ENCODE assay signal across 14 cellular contexts in genomic region chr1:226784081-226785049, GRCh38. TPM values are rescaled to one million over a fixed set of nuclear protein-coding genes. Genes with fewer than 3 reads are reported as not detected.
DNase-seq lines count a peak whose midpoint lies in the region; ATAC-seq and TF ChIP-seq lines count a peak whose summit lies in the region.
"Had no signal": no experiment of that assay in that cellular context is flagged by ENCODE, and none has a peak within 500 bp of the region (broad histone marks: within the 10 kb centered on the region; RNA-seq: fewer than 3 reads in every experiment).

No MANE protein-coding gene starts in this region.

- no peak overlapping the region for H2AK5ac ChIP-seq in mesendoderm (ENCODE audit: low read length)

- H2BK15ac ChIP-seq in mesendoderm (replicated peaks; ENCODE audit: low read depth), result no peak overlapping the region

- peaks cover 43% of the 10 kb centered on the region for H3K4me1 ChIP-seq in SJCRH30
- no peaks in the 10 kb centered on the region for H3K4me1 ChIP-seq in upper lobe of right lung
- peaks cover 3% of the 10 kb centered on the region for H3K4me1 ChIP-seq in mesendoderm (ENCODE audit: control insufficient read depth, low read depth, low read length)
- H3K4me1 ChIP-seq: pancreas had no signal

- intact Hi-C loops in upper lobe of right lung (cut with DNase I), result no loop called here

- H3K4me3 ChIP-seq in SJCRH30 (peak overlapping the region; percentile 5), fibroblast of pulmonary artery (replicated peaks; ENCODE audit: low read depth, low read length) (no peak overlapping the region), upper lobe of right lung (no peak overlapping the region), mesendoderm (ENCODE audit: low read length) (no peak overlapping the region)
- H3K4me3 ChIP-seq: pancreas had no signal

- no peak overlapping the region for H3K4me2 ChIP-seq in mesendoderm (ENCODE audit: low read length)

- TF ChIP-seq CTCF in fibroblast of pulmonary artery (IDR thresholded peaks at IDR 0.05; ENCODE audit: low read length, missing control alignments) (no peak), upper lobe of right lung (IDR thresholded peaks at IDR 0.05) (no peak)

- H3K9me3 ChIP-seq in SJCRH30 (replicated peaks), result no peaks in the 10 kb centered on the region
- H3K9me3 ChIP-seq in upper lobe of right lung, result no peaks in the 10 kb centered on the region
- H3K9me3 ChIP-seq: pancreas had no signal

- no peaks in the 10 kb centered on the region for H3K36me3 ChIP-seq in SJCRH30
- no peaks in the 10 kb centered on the region for H3K36me3 ChIP-seq in upper lobe of right lung
- H3K36me3 ChIP-seq in mesendoderm (ENCODE audit: control insufficient read depth, insufficient read depth, low read length), result no peaks in the 10 kb centered on the region
- H3K36me3 ChIP-seq: pancreas had no signal

- no peaks in the 10 kb centered on the region for H3K79me2 ChIP-seq in mesendoderm (ENCODE audit: control insufficient read depth, insufficient read depth, low read length)

- no peak overlapping the region for H4K5ac ChIP-seq in mesendoderm (ENCODE audit: low read length)

- H3K18ac ChIP-seq in mesendoderm (ENCODE audit: low read length), result no peak overlapping the region

- no peak for ATAC-seq in upper lobe of right lung
- ATAC-seq: activated naive CD8-positive, alpha-beta T cell treated with anti-CD3 and anti-CD28 coated beads, Interleukin-2, amount 50 U/mL, for 24 hours; pancreas had no signal

- H3K27ac ChIP-seq in SJCRH30 (peak overlapping the region; percentile 100), upper lobe of right lung (no peak overlapping the region), mesendoderm (ENCODE audit: low read depth, low read length) (no peak overlapping the region)
- H3K27ac ChIP-seq: pancreas had no signal

- H2BK5ac ChIP-seq in mesendoderm (ENCODE audit: low read length), result no peak overlapping the region

- no peak overlapping the region for H2BK120ac ChIP-seq in mesendoderm (ENCODE audit: low read depth, low read length)

- H3K23ac ChIP-seq in mesendoderm (ENCODE audit: low read length), result no peak overlapping the region

- H4K8ac ChIP-seq in mesendoderm (ENCODE audit: low read depth, low read length), result no peak overlapping the region

- WGBS in mesendoderm (ENCODE audit: extremely low coverage, insufficient coverage, low lambda C conversion rate), result no CpG with 5 or more reads among the region's 19 CpGs

- no peak overlapping the region for H3K4ac ChIP-seq in mesendoderm (ENCODE audit: low read depth, low read length)

- H3K79me1 ChIP-seq in mesendoderm (ENCODE audit: low read length), result no peaks in the 10 kb centered on the region

- no peaks in the 10 kb centered on the region for H3K27me3 ChIP-seq in SJCRH30
- no peaks in the 10 kb centered on the region for H3K27me3 ChIP-seq in upper lobe of right lung
- no peaks in the 10 kb centered on the region for H3K27me3 ChIP-seq in mesendoderm (ENCODE audit: insufficient read depth, low read length, poor library complexity)
- H3K27me3 ChIP-seq: pancreas had no signal

- H3K9ac ChIP-seq in mesendoderm (ENCODE audit: low read length), result no peak overlapping the region

- peak; percentile 79 for DNase-seq in HT1080 (ENCODE audit: low read depth)
- peak; percentile 97 to 99 for DNase-seq in SJCRH30
- DNase-seq in fibroblast of pulmonary artery (ENCODE audit: low read depth), result peak; percentile 62
- peak; percentile 55 for DNase-seq in pulmonary artery endothelial cell (ENCODE audit: low read depth, low spot score)
- DNase-seq in upper lobe of right lung, result no peak
- no peak for DNase-seq in DMS 273 treated with DMSO at 0.1 percent for 48 hours (lab: John Stamatoyannopoulos, UW)
- no peak for DNase-seq in mesendoderm
- DNase-seq in NAMALWA (ENCODE audit: low spot score), result no peak
- DNase-seq: activated CD4-positive, alpha-beta memory T cell treated with anti-CD3 and anti-CD28 coated beads, Interleukin-2, amount 10 ng/mL, durations not matched to agents 7 days and 5 days; activated naive CD8-positive, alpha-beta T cell treated with anti-CD3 and anti-CD28 coated beads, Interleukin-2, amount 50 U/mL, for 24 hours; islet precursor cell; Karpas-422; NK-92 treated with Interleukin-12 subunit alpha and Interleukin-12 subunit beta, amount 100 ng/mL, for 24 hours; pancreas had no signal

- H3K56ac ChIP-seq in mesendoderm (ENCODE audit: low read length), result no peak overlapping the region

RNA-seq across cellular contexts. Expression of gene ITPKB, which starts 45.3 kb away (rescaled TPM):
- 5.8 and 8.0 TPM in 2 replicates for total RNA-seq in HT1080 (2014; rRNA removed; shearing (Covaris generic))
- polyA plus RNA-seq in HT1080 (2015; cell fraction: cytosol; rRNA removed), result 5.5 and 7.0 TPM in 2 replicates
- polyA plus RNA-seq in HT1080 (2015; cell fraction: nucleus; rRNA removed), result 19.9 and 20.5 TPM in 2 replicates
- 22.5 and 23.2 TPM in 2 replicates for total RNA-seq in SJCRH30 (2014; rRNA removed; shearing (Covaris generic))
- total RNA-seq in pulmonary artery endothelial cell, result 20.4 and 34.2 TPM in 2 replicates
- 44.1 TPM for total RNA-seq in upper lobe of right lung
- polyA plus RNA-seq in mesendoderm (2013, experiment 1 of 2), result 4.7 TPM
- polyA plus RNA-seq in mesendoderm (2013, experiment 2 of 2), result 4.9 TPM

Comparison
In these comparisons a context has a peak if more than half of its experiments do, and no peak if none do; other contexts are left out.
1. DNase-seq: peak in HT1080 (single experiment), SJCRH30 (2 of 2), fibroblast of pulmonary artery (single experiment) and pulmonary artery endothelial cell (single experiment); none in upper lobe of right lung (single experiment), DMS 273 treated with DMSO at 0.1 percent for 48 hours (single experiment), mesendoderm (single experiment) and NAMALWA (single experiment).